In the genomic region with DNA sequence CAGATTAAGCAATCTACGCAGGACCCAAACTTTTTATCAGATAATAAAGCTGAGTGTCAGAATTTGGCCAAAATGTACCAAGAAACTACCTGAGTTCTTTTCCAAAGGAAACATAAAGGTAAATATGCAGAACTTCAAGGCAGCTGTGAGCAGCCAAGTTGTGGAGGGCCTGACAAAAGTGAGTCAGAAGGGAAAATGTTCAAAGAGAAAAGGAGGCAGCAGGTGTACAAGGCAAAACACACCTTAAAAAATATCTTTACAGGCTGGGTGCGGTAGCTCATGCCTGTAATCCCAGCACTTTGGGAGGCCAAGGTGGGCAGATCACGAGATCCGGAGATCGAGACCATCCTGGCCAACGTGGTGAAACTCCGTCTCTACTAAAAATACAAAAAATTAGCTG, we compare ENCODE assay signal across 19 cellular contexts. TPM values are rescaled to one million over a fixed set of nuclear protein-coding genes. Genes with fewer than 3 reads are reported as not detected.
DNase-seq lines count a peak whose midpoint lies in the region; ATAC-seq and TF ChIP-seq lines count a peak whose summit lies in the region.
"Had no signal": no experiment of that assay in that cellular context is flagged by ENCODE, and none has a peak within 500 bp of the region (broad histone marks: within the 10 kb centered on the region; RNA-seq: fewer than 3 reads in every experiment).

No MANE protein-coding gene starts in this region.

- no peak overlapping the region for H3K23ac ChIP-seq in trophoblast cell (ENCODE audit: low read length)

- TF ChIP-seq POLR2A in Peyer's patch (IDR thresholded peaks at IDR 0.05), result no peak

- no peak overlapping the region for H2BK12ac ChIP-seq in trophoblast cell (ENCODE audit: low read length)

- intact Hi-C loops in Right ventricle myocardium inferior (cut with DNase I) (no loop called here), left colon (cut with DNase I, micrococcal nuclease) (no loop called here)

- H2AFZ ChIP-seq in trophoblast cell (ENCODE audit: insufficient read depth, low read length, poor library complexity), result no peak overlapping the region

- no peak overlapping the region for H3K18ac ChIP-seq in trophoblast cell (ENCODE audit: low read length)

- no peak overlapping the region for H2BK120ac ChIP-seq in trophoblast cell (ENCODE audit: insufficient read depth, low read length, poor library complexity)

- H3K4me2 ChIP-seq in trophoblast cell (ENCODE audit: low read length), result no peak overlapping the region

- H3K79me1 ChIP-seq in trophoblast cell (ENCODE audit: low read length), result no peaks in the 10 kb centered on the region

- TF ChIP-seq CTCF in cardiac muscle cell (IDR thresholded peaks at IDR 0.05; ENCODE audit: low read depth, low read length) (no peak), Peyer's patch (IDR thresholded peaks at IDR 0.05) (no peak)

- no peak overlapping the region for H4K12ac ChIP-seq in trophoblast cell (ENCODE audit: low read depth, low read length)

- H3K4me1 ChIP-seq in cardiac muscle cell (ENCODE audit: low read depth) (peaks cover 12% of the 10 kb centered on the region), trophoblast cell (ENCODE audit: control insufficient read depth in 1 of 2, insufficient read depth in 2 of 2, low read length in 2 of 2) (no peaks in the 10 kb centered on the region), Peyer's patch (peaks cover 0 to 9% (median 4%) of the 10 kb centered on the region in 4 donors)

- H3K27ac ChIP-seq in cardiac muscle cell (peak overlapping the region; percentile 53), trophoblast cell (ENCODE audit: low read depth, low read length) (no peak overlapping the region), Peyer's patch (no peak overlapping the region)

- no peak overlapping the region for H3K9ac ChIP-seq in trophoblast cell (ENCODE audit: low read length)

- H4K91ac ChIP-seq in trophoblast cell (ENCODE audit: low read depth, low read length), result no peak overlapping the region

- no peak overlapping the region for H4K8ac ChIP-seq in trophoblast cell (ENCODE audit: low read depth, low read length)

- H3K79me2 ChIP-seq in trophoblast cell (ENCODE audit: control insufficient read depth, insufficient read depth, low read length, poor library complexity), result peaks cover 8% of the 10 kb centered on the region

- no peak overlapping the region for H2AK5ac ChIP-seq in trophoblast cell (ENCODE audit: low read length)

- H3K4me3 ChIP-seq in cardiac muscle cell (no peak overlapping the region), trophoblast cell (ENCODE audit: low read depth, low read length) (no peak overlapping the region), Peyer's patch (no peak overlapping the region)

- ATAC-seq in Right ventricle myocardium inferior (no peak), left colon (peak; percentile 50)
- ATAC-seq in stimulated activated naive CD8-positive, alpha-beta T cell treated with anti-CD3 and anti-CD28 coated beads, Interleukin-15, Interleukin-2, amounts not matched to agents 100 U/mL and 50 U/mL, for 24 hours, result no peak

- peak overlapping the region; percentile 72 for H3K4ac ChIP-seq in trophoblast cell (ENCODE audit: low read depth, low read length)

- H3K9me3 ChIP-seq in cardiac muscle cell (ENCODE audit: low read depth), result no peaks in the 10 kb centered on the region
- H3K9me3 ChIP-seq in trophoblast cell (ENCODE audit: insufficient read depth, low read depth, low read length), result peaks cover 2% of the 10 kb centered on the region
- no peaks in the 10 kb centered on the region for H3K9me3 ChIP-seq in Peyer's patch
- H3K9me3 ChIP-seq: BE2C, Caco-2 had no signal

- DNase-seq in cardiac muscle cell (ENCODE audit: low read depth in 1 of 2, low spot score in 1 of 2) (no peak), Right ventricle myocardium inferior (ENCODE audit: missing footprints) (no peak), left colon (no peak), trophoblast cell (no peak), Peyer's patch (no peak), OCI-M2 (lab: John Stamatoyannopoulos, UW; ENCODE audit: unreplicated experiment) (no peak)
- DNase-seq in stimulated activated naive CD8-positive, alpha-beta T cell treated with anti-CD3 and anti-CD28 coated beads, Interleukin-15, Interleukin-2, amounts not matched to agents 100 U/mL and 50 U/mL, for 24 hours, result no peak
- DNase-seq in activated CD4-positive, alpha-beta T cell treated with anti-CD3 and anti-CD28 coated beads, Interleukin-2, amount 50 U/mL, for 48 hours, result no peak
- DNase-seq: BE2C; Caco-2; CD4-positive, alpha-beta T cell; DMS153; GDM1; HCEC 1CT; NCI-H1105; NCI-H2081; NCI-H2171 treated with DMSO at 0.1 percent for 48 hours; NCI-H446; SHP77 treated with DMSO at 0.1 percent for 48 hours had no signal

- H3K27me3 ChIP-seq in cardiac muscle cell, result no peaks in the 10 kb centered on the region
- no peaks in the 10 kb centered on the region for H3K27me3 ChIP-seq in trophoblast cell (ENCODE audit: insufficient read depth, low read length)
- no peaks in the 10 kb centered on the region for H3K27me3 ChIP-seq in Peyer's patch
- H3K27me3 ChIP-seq: BE2C had no signal

- H3K36me3 ChIP-seq in cardiac muscle cell (no peaks in the 10 kb centered on the region), trophoblast cell (ENCODE audit: control insufficient read depth in 1 of 2, insufficient read depth in 2 of 2, low read length in 2 of 2) (peaks cover 0 to 3% of the 10 kb centered on the region in 2 experiments), Peyer's patch (no peaks in the 10 kb centered on the region)
- H3K36me3 ChIP-seq: BE2C had no signal

- no peak overlapping the region for H3K14ac ChIP-seq in trophoblast cell (ENCODE audit: low read length)

- WGBS in trophoblast cell (ENCODE audit: extremely low coverage, insufficient coverage, insufficient read length), result no CpG with 5 or more reads among the region's 7 CpGs

- no peak overlapping the region for H2BK5ac ChIP-seq in trophoblast cell (ENCODE audit: low read depth, low read length, poor library complexity)

RNA-seq across cellular contexts. Expression of a gene that starts 7.0 kb away (rescaled TPM):
- 69.4 and 109 TPM in 2 replicates for total RNA-seq in cardiac muscle cell
- polyA plus RNA-seq in cardiac muscle cell, result 52.6 and 61.2 TPM in 2 replicates
- total RNA-seq in Right ventricle myocardium inferior, result 27.9 TPM
- 10 to 100 TPM; 79.4 to 81.9 TPM for total RNA-seq in left colon
- 34.1 and 34.6 TPM in 2 replicates for polyA plus RNA-seq in trophoblast cell (2013)
- 100 to 1,000 TPM in 3 of 4 donors, 10 to 100 TPM in 1; 97.6 to 328 (median 141) TPM for total RNA-seq in Peyer's patch
